Comparison of ENCODE assay signal across 10 cellular contexts in genomic region chr1:235047331-235047871, GRCh38.
A peak's percentile ranks its signal among the peaks of the same experiment; 100 is the strongest.
DNase-seq lines count a peak whose midpoint lies in the region; ATAC-seq and TF ChIP-seq lines count a peak whose summit lies in the region.
"Had no signal": no experiment of that assay in that cellular context is flagged by ENCODE, and none has a peak within 500 bp of the region (broad histone marks: within the 10 kb centered on the region; RNA-seq: fewer than 3 reads in every experiment).

No MANE protein-coding gene starts in this region.

- no peak overlapping the region for H3K4me3 Mint-ChIP-seq in T-helper 17 cell

- H3K36me3 Mint-ChIP-seq in T-helper 17 cell (ENCODE audit: low read depth): no peaks in the 10 kb centered on the region

- no peaks in the 10 kb centered on the region for H3K27me3 Mint-ChIP-seq in T-helper 17 cell

- DNase-seq in T-helper 17 cell (no peak), fibroblast of lung (ENCODE audit: low read depth in 2 of 2) (no peak), spleen (no peak), NCI-H774 (lab: John Stamatoyannopoulos, UW) (no peak)
- DNase-seq: GOT3, NCI-H510A treated with DMSO at 0.1 percent for 48 hours had no signal

- H3K4me3 ChIP-seq in fibroblast of lung (replicated peaks in 1 of 4; ENCODE audit: control extremely low read depth in 1 of 4, insufficient read depth in 1 of 4, low read depth in 3 of 4, low read length in 4 of 4) (peak overlapping the region in 1 of 4 experiments; percentile 2), spleen (no peak overlapping the region)

- TF ChIP-seq POLR2A in GM19193 (IDR thresholded peaks at IDR 0.05; ENCODE audit: extremely low read depth, insufficient read depth, insufficient read length) (peak; percentile 35), spleen (IDR thresholded peaks at IDR 0.05) (no peak)

- TF ChIP-seq CTCF in fibroblast of lung (conservative IDR thresholded peaks at IDR 0.05 in 1 of 2, IDR thresholded peaks at IDR 0.05 in 1 of 2; ENCODE audit: low read depth in 1 of 2, low read length in 2 of 2) (no peak), spleen (IDR thresholded peaks at IDR 0.05 in 8 of 11, conservative IDR thresholded peaks at IDR 0.05 in 3 of 11) (no peak)

- peak overlapping the region; percentile 59 for H3K4me2 ChIP-seq in fibroblast of lung (ENCODE audit: extremely low read depth, insufficient read depth, low read length)

- H3K9me3 ChIP-seq in T-helper 17 cell (ENCODE audit: control insufficient read depth, low read length, poor library complexity, severe bottlenecking) (no peaks in the 10 kb centered on the region), fibroblast of lung (ENCODE audit: control insufficient read depth, insufficient read depth, low read depth, low read length) (no peaks in the 10 kb centered on the region), spleen (no peaks in the 10 kb centered on the region)

- no peak overlapping the region for H3K9ac ChIP-seq in fibroblast of lung (ENCODE audit: insufficient read depth, low read length)

- no peak for ATAC-seq in T-helper 17 cell
- no peak for ATAC-seq in HG02678 (IDR thresholded peaks at IDR 0.05; ENCODE audit: unreplicated experiment)
- no peak for ATAC-seq in HG03565 (IDR thresholded peaks at IDR 0.05; ENCODE audit: unreplicated experiment)
- ATAC-seq in GM19395 (IDR thresholded peaks at IDR 0.05; ENCODE audit: unreplicated experiment): no peak

- H4K20me1 ChIP-seq in fibroblast of lung (ENCODE audit: control insufficient read depth, extremely low read depth, insufficient read depth, low read length): no peaks in the 10 kb centered on the region

- H3K4me1 ChIP-seq in fibroblast of lung (ENCODE audit: control insufficient read depth, extremely low read depth, insufficient read depth, low read length) (peaks cover 14% of the 10 kb centered on the region), spleen (peaks cover 4 to 21% (median 15%) of the 10 kb centered on the region in 6 donors)

- intact Hi-C loops in spleen (cut with DNase I; ENCODE audit: low total_unique reads): no loop called here

- peak overlapping the region; percentile 30 for H2AFZ ChIP-seq in fibroblast of lung (ENCODE audit: low read length)

- peak overlapping the region; percentile 16 for H3K27ac Mint-ChIP-seq in T-helper 17 cell

- whole genome bisulfite sequencing in spleen, 5 donors: 66 to 79% (median 72%) methylated on average over 6 of the region's 6 CpGs

- H3K27me3 ChIP-seq in fibroblast of lung (ENCODE audit: control insufficient read depth, insufficient read depth, low read length): no peaks in the 10 kb centered on the region
- no peaks in the 10 kb centered on the region for H3K27me3 ChIP-seq in spleen (replicated peaks in 1 of 7)

- H3K4me1 Mint-ChIP-seq in T-helper 17 cell: peaks cover 14% of the 10 kb centered on the region

- H3K79me2 ChIP-seq in fibroblast of lung (ENCODE audit: control insufficient read depth, insufficient read depth, low read length): no peaks in the 10 kb centered on the region

- peak overlapping the region; percentile 97 for H3K27ac ChIP-seq in fibroblast of lung (ENCODE audit: insufficient read depth, low read length)
- peak overlapping the region in 7 of 8 donors; percentile 29 to 83 (median 69) for H3K27ac ChIP-seq in spleen

- no peaks in the 10 kb centered on the region for H3K36me3 ChIP-seq in fibroblast of lung (ENCODE audit: control insufficient read depth, insufficient read depth, low read length)
- no peaks in the 10 kb centered on the region for H3K36me3 ChIP-seq in spleen
